ENCODE assay signal across 35 cellular contexts in genomic region chr2:121536850-121537557, GRCh38. TPM values are rescaled to one million over a fixed set of nuclear protein-coding genes. Genes with fewer than 3 reads are reported as not detected.
DNase-seq lines count a peak whose midpoint lies in the region; ATAC-seq, FAIRE-seq and TF ChIP-seq lines count a peak whose summit lies in the region.
"Had no signal": no experiment of that assay in that cellular context is flagged by ENCODE, and none has a peak within 500 bp of the region (broad histone marks: within the 10 kb centered on the region; RNA-seq: fewer than 3 reads in every experiment).

No MANE protein-coding gene starts in this region.

- H3K4me3 Mint-ChIP-seq in stimulated activated naive CD8-positive, alpha-beta T cell treated with anti-CD3 and anti-CD28 coated beads, Interleukin-15, Interleukin-2, amounts not matched to agents 100 ng/mL and 50 ng/mL, for 24 hours, result no peak overlapping the region
- no peak overlapping the region for H3K4me3 Mint-ChIP-seq in stimulated activated naive CD8-positive, alpha-beta T cell treated with anti-CD3 and anti-CD28 coated beads, Interleukin-15, amount 100 ng/mL, for 72 hours
- H3K4me3 Mint-ChIP-seq in naive thymus-derived CD4-positive, alpha-beta T cell, result no peak overlapping the region

- no peaks in the 10 kb centered on the region for H3K9me3 ChIP-seq in K562 (replicated peaks; ENCODE audit: control insufficient read depth, insufficient read depth, low read depth, low read length)
- H3K9me3 ChIP-seq in naive thymus-derived CD4-positive, alpha-beta T cell (ENCODE audit: control insufficient read depth in 2 of 3, low read length in 3 of 3), result no peaks in the 10 kb centered on the region
- no peaks in the 10 kb centered on the region for H3K9me3 ChIP-seq in thyroid gland
- H3K9me3 ChIP-seq: BLaER1 treated with 17β-estradiol and CSF1 and Interleukin-3, amounts not matched to agents 10 nM and 100 nM; esophagus squamous epithelium; HAP-1; MG63; ovary; right atrium auricular region; spleen; suprapubic skin had no signal

- no peaks in the 10 kb centered on the region for H3K9me3 Mint-ChIP-seq in stimulated activated naive CD8-positive, alpha-beta T cell treated with anti-CD3 and anti-CD28 coated beads, Interleukin-15, Interleukin-2, amounts not matched to agents 100 ng/mL and 50 ng/mL, for 24 hours
- H3K9me3 Mint-ChIP-seq in stimulated activated naive CD8-positive, alpha-beta T cell treated with anti-CD3 and anti-CD28 coated beads, Interleukin-15, amount 100 ng/mL, for 72 hours, result no peaks in the 10 kb centered on the region
- no peaks in the 10 kb centered on the region for H3K9me3 Mint-ChIP-seq in naive thymus-derived CD4-positive, alpha-beta T cell

- no peak overlapping the region for H2AFZ ChIP-seq in K562 (ENCODE audit: low read depth, low read length)
- H2AFZ ChIP-seq: hepatocyte had no signal

- TF ChIP-seq CTCF in K562 (IDR thresholded peaks at IDR 0.05 in 2 of 3, conservative IDR thresholded peaks at IDR 0.05 in 1 of 3; ENCODE audit: insufficient read depth in 2 of 3, low read depth in 1 of 3, low read length in 3 of 3) (no peak), thyroid gland (IDR thresholded peaks at IDR 0.05) (no peak)

- CTCF ChIA-PET in K562 (lab: Yijun Ruan, JAX; ENCODE audit: low intra/inter-chr PET ratio), result no interaction called here
- CTCF ChIA-PET in naive thymus-derived CD4-positive, alpha-beta T cell (lab: Charles Lee), result interaction anchor here (0.6 kb wide), 1 partner anchor 179 kb away, joined by 3 read pairs; no protein-coding TSS in a partner anchor

- no peak for TF ChIP-seq POLR2A in K562 (conservative IDR thresholded peaks at IDR 0.05)
- TF ChIP-seq POLR2A in thyroid gland (IDR thresholded peaks at IDR 0.05), result no peak
- no peak for TF ChIP-seq POLR2A in GM12892 (IDR thresholded peaks at IDR 0.05; ENCODE audit: low read depth, low read length)
- TF ChIP-seq POLR2A in H54 (IDR thresholded peaks at IDR 0.05; ENCODE audit: low read depth, low read length), result no peak

- TF ChIP-seq RAD21 in K562 (CRISPR knock-in tag; conservative IDR thresholded peaks at IDR 0.05 in 1 of 2, IDR thresholded peaks at IDR 0.05 in 1 of 2), result no peak

- H3K27ac Mint-ChIP-seq in stimulated activated naive CD8-positive, alpha-beta T cell treated with anti-CD3 and anti-CD28 coated beads, Interleukin-15, Interleukin-2, amounts not matched to agents 100 ng/mL and 50 ng/mL, for 24 hours, result peak overlapping the region; percentile 32
- H3K27ac Mint-ChIP-seq in stimulated activated naive CD8-positive, alpha-beta T cell treated with anti-CD3 and anti-CD28 coated beads, Interleukin-15, amount 100 ng/mL, for 72 hours, result no peak overlapping the region
- H3K27ac Mint-ChIP-seq in naive thymus-derived CD4-positive, alpha-beta T cell, result peak overlapping the region in 6 of 9 donors; percentile 1 to 83 (median 41)

- peaks cover 58% of the 10 kb centered on the region for H3K79me2 ChIP-seq in K562 (ENCODE audit: control insufficient read depth, insufficient read depth, low read length)

- H3K9me1 ChIP-seq in K562 (ENCODE audit: control insufficient read depth, insufficient read depth, low read length), result no peaks in the 10 kb centered on the region

- H3K27ac ChIP-seq in K562 (ENCODE audit: extremely low read depth, low read depth, low read length) (no peak overlapping the region), thyroid gland (no peak overlapping the region)
- no peak overlapping the region for H3K27ac ChIP-seq in naive thymus-derived CD4-positive, alpha-beta T cell (ENCODE audit: low read depth, low read length)
- H3K27ac ChIP-seq: esophagus squamous epithelium, hepatocyte, ovary, right atrium auricular region, SK-N-MC, suprapubic skin had no signal

- no peaks in the 10 kb centered on the region for H3K27me3 Mint-ChIP-seq in stimulated activated naive CD8-positive, alpha-beta T cell treated with anti-CD3 and anti-CD28 coated beads, Interleukin-15, Interleukin-2, amounts not matched to agents 100 ng/mL and 50 ng/mL, for 24 hours
- no peaks in the 10 kb centered on the region for H3K27me3 Mint-ChIP-seq in stimulated activated naive CD8-positive, alpha-beta T cell treated with anti-CD3 and anti-CD28 coated beads, Interleukin-15, amount 100 ng/mL, for 72 hours
- H3K27me3 Mint-ChIP-seq in naive thymus-derived CD4-positive, alpha-beta T cell, result no peaks in the 10 kb centered on the region

- 0 out of 2 replicates have a peak, but pooled peaks cover 9% of the 10 kb centered on the region for H4K20me1 ChIP-seq in K562 (replicated peaks; ENCODE audit: control insufficient read depth, insufficient read depth, low read length)

- no peak for DNase-seq in stimulated activated naive CD8-positive, alpha-beta T cell treated with anti-CD3 and anti-CD28 coated beads, Interleukin-15, amount 100 ng/mL, for 72 hours
- DNase-seq in K562 (ENCODE audit: extremely low read depth in 1 of 4, low spot score in 3 of 4) (no peak), thyroid gland (peak; percentile 31 to 56), GM12892 (ENCODE audit: insufficient read length) (no peak), H54 (ENCODE audit: insufficient read length, low spot score) (no peak)
- DNase-seq in naive thymus-derived CD4-positive, alpha-beta T cell, result no peak
- DNase-seq: activated CD4-positive, CD25-positive, alpha-beta regulatory T cell treated with anti-CD3 and anti-CD28 coated beads, Interleukin-2, amount 50 U/mL, for 72 hours; activated CD8-positive, alpha-beta memory T cell treated with anti-CD3 and anti-CD28 coated beads for 24 hours; activated T-cell treated with anti-CD3 and anti-CD28 coated beads, Interleukin-2, amount 50 U/mL, for 1 hour; amniotic stem cell; esophagus squamous epithelium; foreskin melanocyte; mesendoderm; MG63; NCI-H1105 treated with DMSO at 0.1 percent for 48 hours; NCI-H2029 treated with DMSO at 0.1 percent for 48 hours; NCI-H2227 treated with DMSO at 0.1 percent for 48 hours; NCI-H69; ovary; spleen; T-helper 2 cell had no signal

- no peak for FAIRE-seq in K562 (lab: Jason Lieb, UNC)
- FAIRE-seq in GM12892 (lab: Jason Lieb, UNC), result no peak
- no peak for FAIRE-seq in H54 (lab: Jason Lieb, UNC)
- FAIRE-seq: bronchial epithelial cell, colon, GM18507 had no signal

- no peak overlapping the region for H3K9ac ChIP-seq in K562 (ENCODE audit: insufficient read depth in 1 of 2, low read depth in 2 of 2, low read length in 2 of 2)
- H3K9ac ChIP-seq: BLaER1 treated with 17β-estradiol and CSF1 and Interleukin-3, amounts not matched to agents 10 nM and 100 nM had no signal

- H3K36me3 Mint-ChIP-seq in stimulated activated naive CD8-positive, alpha-beta T cell treated with anti-CD3 and anti-CD28 coated beads, Interleukin-15, Interleukin-2, amounts not matched to agents 100 ng/mL and 50 ng/mL, for 24 hours (ENCODE audit: low read depth), result peaks cover 4% of the 10 kb centered on the region
- peaks cover 0 to 4% (median 0%) of the 10 kb centered on the region in 5 donors for H3K36me3 Mint-ChIP-seq in naive thymus-derived CD4-positive, alpha-beta T cell

- in situ Hi-C loops in K562 (cut with MboI), result loop anchor here (10.0 kb wide), 1 partner anchor 1672 kb away; no protein-coding TSS in a partner anchor

- intact Hi-C loops in K562 (cut with micrococcal nuclease), result no loop called here
- intact Hi-C loops in naive thymus-derived CD4-positive, alpha-beta T cell (cut with micrococcal nuclease), result no loop called here
- intact Hi-C loops in thyroid gland (cut with DNase I), result no loop called here

- H3K4me3 ChIP-seq in K562 (no peak overlapping the region), thyroid gland (replicated peaks in 1 of 3) (no peak overlapping the region)
- no peak overlapping the region for H3K4me3 ChIP-seq in naive thymus-derived CD4-positive, alpha-beta T cell (ENCODE audit: low read length)
- H3K4me3 ChIP-seq: BLaER1 treated with 17β-estradiol and CSF1 and Interleukin-3, amounts not matched to agents 10 nM and 100 nM; esophagus squamous epithelium; HAP-1; hepatocyte; MG63; ovary; right atrium auricular region; SK-N-MC; spleen; suprapubic skin had no signal

- H3K4me1 ChIP-seq in K562 (replicated peaks in 1 of 2; ENCODE audit: control insufficient read depth in 2 of 2, insufficient read depth in 2 of 2, low read length in 2 of 2) (peaks cover 27 to 39% of the 10 kb centered on the region in 2 experiments; a peak in 4 of 5 replicates), thyroid gland (peaks cover 19 to 32% of the 10 kb centered on the region in 2 donors)
- H3K4me1 ChIP-seq in naive thymus-derived CD4-positive, alpha-beta T cell (ENCODE audit: control insufficient read depth in 2 of 2, insufficient read depth in 2 of 2, low read length in 2 of 2), result peaks cover 0 to 4% of the 10 kb centered on the region in 2 donors

- no peak overlapping the region for H3K4me2 ChIP-seq in K562 (ENCODE audit: insufficient read depth, low read length)
- H3K4me2 ChIP-seq: BLaER1 treated with 17β-estradiol and CSF1 and Interleukin-3, amounts not matched to agents 10 nM and 100 nM; hepatocyte had no signal

- BruUV-seq in K562 (replicated peaks; lab: Mats Ljungman, UMichigan), result no TSS peak

- ATAC-seq in stimulated activated naive CD8-positive, alpha-beta T cell treated with anti-CD3 and anti-CD28 coated beads, Interleukin-15, amount 100 ng/mL, for 72 hours, result no peak
- no peak for ATAC-seq in K562
- no peak for ATAC-seq in naive thymus-derived CD4-positive, alpha-beta T cell
- ATAC-seq in HG03280 (IDR thresholded peaks at IDR 0.05; ENCODE audit: unreplicated experiment), result no peak

- H3K36me3 ChIP-seq in K562 (ENCODE audit: control insufficient read depth, insufficient read depth, low read length) (no peaks in the 10 kb centered on the region), thyroid gland (no peaks in the 10 kb centered on the region)
- H3K36me3 ChIP-seq in naive thymus-derived CD4-positive, alpha-beta T cell (ENCODE audit: control insufficient read depth in 2 of 3, insufficient read depth in 3 of 3, low read length in 3 of 3), result no peaks in the 10 kb centered on the region
- H3K36me3 ChIP-seq: esophagus squamous epithelium, HAP-1, MG63, ovary, right atrium auricular region, suprapubic skin had no signal

- 53% methylated on average over 9 of the region's 9 CpGs for WGBS in K562 (ENCODE audit: insufficient coverage, low coverage, missing lambda C conversion rate)
- 59 to 67% methylated on average over 9 of the region's 9 CpGs for WGBS in thyroid gland, 2 donors

- H3K27me3 ChIP-seq in K562 (ENCODE audit: control insufficient read depth in 2 of 2, insufficient read depth in 2 of 2, low read length in 2 of 2) (no peaks in the 10 kb centered on the region), thyroid gland (no peaks in the 10 kb centered on the region)
- H3K27me3 ChIP-seq in naive thymus-derived CD4-positive, alpha-beta T cell (ENCODE audit: control insufficient read depth in 2 of 2, insufficient read depth in 2 of 2, low read length in 2 of 2), result no peaks in the 10 kb centered on the region
- H3K27me3 ChIP-seq: BLaER1 treated with 17β-estradiol and CSF1 and Interleukin-3, amounts not matched to agents 10 nM and 100 nM; esophagus squamous epithelium; hepatocyte; MG63; ovary; right atrium auricular region; spleen; suprapubic skin had no signal

- H3K4me1 Mint-ChIP-seq in stimulated activated naive CD8-positive, alpha-beta T cell treated with anti-CD3 and anti-CD28 coated beads, Interleukin-15, Interleukin-2, amounts not matched to agents 100 ng/mL and 50 ng/mL, for 24 hours (ENCODE audit: low read depth), result peaks cover 43% of the 10 kb centered on the region
- H3K4me1 Mint-ChIP-seq in stimulated activated naive CD8-positive, alpha-beta T cell treated with anti-CD3 and anti-CD28 coated beads, Interleukin-15, amount 100 ng/mL, for 72 hours, result peaks cover 46% of the 10 kb centered on the region
- peaks cover 15 to 50% (median 39%) of the 10 kb centered on the region in 7 donors for H3K4me1 Mint-ChIP-seq in naive thymus-derived CD4-positive, alpha-beta T cell

- no peak for TF ChIP-seq EP300 in K562 (IDR thresholded peaks at IDR 0.05; ENCODE audit: low read length)

- POLR2A ChIA-PET in K562 (lab: Yijun Ruan, JAX), result interaction anchor here (0.7 kb wide), 1 partner anchor 175 kb away, joined by 3 read pairs; no protein-coding TSS in a partner anchor
- POLR2A ChIA-PET in naive thymus-derived CD4-positive, alpha-beta T cell (lab: Charles Lee), result interaction anchor here (1.2 kb wide), 1 partner anchor 162 kb away, joined by 3 read pairs; no protein-coding TSS in a partner anchor

RNA-seq across cellular contexts. Expression of gene RNU4ATAC, which starts 6.3 kb away (rescaled TPM):
- total RNA-seq in K562 (2011; cell fraction: chromatin; rRNA removed; ENCODE audit: low replicate concordance), result under 0.01 TPM in 2 replicates
- total RNA-seq in K562 (2011; cell fraction: nucleolus; rRNA removed), result under 0.01 TPM in 2 replicates
- total RNA-seq in K562 (2011; cell fraction: nucleoplasm; rRNA removed), result under 0.01 TPM in 2 replicates
- total RNA-seq in K562 (2014; rRNA removed) (not detected in 2 replicates), K562 (2014; rRNA removed; fragmentation: Illumina TruSeq; extraction: Trizol) (90.8 TPM in 1 of 2 replicates, not detected in the other), K562 (2015; rRNA removed; fragmentation: Illumina TruSeq; extraction: Trizol) (not detected in 2 replicates), K562 (2021) (8.6 TPM in 1 of 2 replicates, not detected in the other), thyroid gland (not detected)
- polyA plus RNA-seq in K562 (2011; rRNA removed) (not detected in 2 replicates), K562 (2014; fragmentation: Illumina TruSeq; extraction: Trizol) (not detected in 2 replicates), K562 (2014; fragmentation: Nextera tagmentation; extraction: Ambion mirVana) (not detected), K562 (2014; rRNA removed) (not detected in 2 replicates)
- polyA plus RNA-seq in K562 (2011; cell fraction: cytosol; rRNA removed), result not detected in 2 replicates
- polyA plus RNA-seq in K562 (2011; cell fraction: nucleus; rRNA removed), result under 0.01 TPM in 1 of 2 replicates, not detected in the other
- not detected in 2 replicates for polyA plus RNA-seq in K562 (2012)
- polyA minus RNA-seq in K562 (2011; rRNA and poly(A)+ RNA removed), result 3,330 and 5,735 TPM in 2 replicates
- polyA minus RNA-seq in K562 (2011; cell fraction: cytosol; rRNA and poly(A)+ RNA removed), result 3,188 and 9,893 TPM in 2 replicates
- polyA minus RNA-seq in K562 (2011; cell fraction: nucleus; rRNA and poly(A)+ RNA removed), result under 0.01 TPM in 2 replicates
- not detected for total RNA-seq in naive thymus-derived CD4-positive, alpha-beta T cell
- not detected for polyA plus RNA-seq in naive thymus-derived CD4-positive, alpha-beta T cell
- polyA plus RNA-seq in GM12892 (2012; ENCODE audit: missing spikeins), result not detected
- total RNA-seq: esophagus squamous epithelium, hepatocyte, HT1080, ovary, right atrium auricular region, suprapubic skin had no signal
- polyA plus RNA-seq: AG04450, ovary, spleen, urinary bladder had no signal

Comparison
In these comparisons a context has a peak if more than half of its experiments do, and no peak if none do; other contexts are left out.
1. H3K27ac Mint-ChIP-seq: peak in stimulated activated naive CD8-positive, alpha-beta T cell treated with anti-CD3 and anti-CD28 coated beads, Interleukin-15, Interleukin-2, amounts not matched to agents 100 ng/mL and 50 ng/mL, for 24 hours (single experiment) and naive thymus-derived CD4-positive, alpha-beta T cell (6 of 9); none in stimulated activated naive CD8-positive, alpha-beta T cell treated with anti-CD3 and anti-CD28 coated beads, Interleukin-15, amount 100 ng/mL, for 72 hours (0 of 2).
2. DNase-seq: peak in thyroid gland (2 of 2); none in stimulated activated naive CD8-positive, alpha-beta T cell treated with anti-CD3 and anti-CD28 coated beads, Interleukin-15, amount 100 ng/mL, for 72 hours (0 of 2), K562 (0 of 4), naive thymus-derived CD4-positive, alpha-beta T cell (0 of 9), GM12892 (single experiment) and H54 (single experiment).